10 cellular contexts compared by ENCODE assay signal in genomic region chr3:46565607-46566039, GRCh38. TPM values are rescaled to one million over a fixed set of nuclear protein-coding genes. Genes with fewer than 3 reads are reported as not detected.
DNase-seq lines count a peak whose midpoint lies in the region; ATAC-seq, FAIRE-seq and TF ChIP-seq lines count a peak whose summit lies in the region.
"Had no signal": no experiment of that assay in that cellular context is flagged by ENCODE, and none has a peak within 500 bp of the region (broad histone marks: within the 10 kb centered on the region; RNA-seq: fewer than 3 reads in every experiment).

No MANE protein-coding gene starts in this region.

- H3K27ac ChIP-seq in H1 (ENCODE audit: low read depth, low read length) (no peak overlapping the region), uterus (peak overlapping the region; percentile 89 to 91)

- POLR2A ChIA-PET in H1 (lab: Charles Lee; ENCODE audit: partially characterized antibody): interaction anchor here (0.9 to 5.0 kb wide), 11 partner anchors 10 to 82 kb away, joined by 3 to 65 read pairs (median 4); a partner anchor contains a TSS

- H3K56ac ChIP-seq in H1 (replicated peaks; ENCODE audit: insufficient read length, low read depth, low read length): no peak overlapping the region

- H2BK15ac ChIP-seq in H1 (ENCODE audit: low read length): no peak overlapping the region

- no peak; a peak in 1 of 4 replicates for TF ChIP-seq RAD21 in H1 (IDR thresholded peaks at IDR 0.05 in 1 of 2, conservative IDR thresholded peaks at IDR 0.05 in 1 of 2; ENCODE audit: low read depth in 2 of 2, low read length in 2 of 2)

- H4K5ac ChIP-seq in H1 (ENCODE audit: insufficient read length, low read depth, low read length): no peak overlapping the region

- peak overlapping the region; percentile 2 for H2BK5ac ChIP-seq in H1 (ENCODE audit: low read depth, low read length)

- FAIRE-seq in H1 (lab: Jason Lieb, UNC) (peak; percentile 60), GM12891 (lab: Jason Lieb, UNC) (no peak)

- H3K14ac ChIP-seq in H1 (ENCODE audit: insufficient read length): no peak overlapping the region

- TF ChIP-seq EP300 in H1 (IDR thresholded peaks at IDR 0.05; ENCODE audit: borderline replicate concordance in 1 of 2, low read depth in 2 of 2, low read length in 2 of 2): no peak

- no peak overlapping the region; the same call in 1 of the 2 replicates for H4K8ac ChIP-seq in H1 (ENCODE audit: extremely low read depth, insufficient read depth, low read length)

- peaks cover 48% of the 10 kb centered on the region for H3K27me3 Mint-ChIP-seq in activated naive CD4-positive, alpha-beta T cell treated with anti-CD3 and anti-CD28 coated beads, Interleukin-2, amount 10 ng/mL, durations not matched to agents 7 days and 5 days

- 11% methylated on average over 21 of the region's 21 CpGs; no CpG with 5 or more reads in 1 of the 2 experiments for WGBS in H1 (ENCODE audit: extremely low coverage in 1 of 2, insufficient coverage in 1 of 2, insufficient read length in 1 of 2, insufficient replicate concordance in 2 of 2, low coverage in 1 of 2, low lambda C conversion rate in 2 of 2, missing lambda C conversion rate in 1 of 2), 2 experiments

- H4K20me1 ChIP-seq in H1 (replicated peaks in 1 of 2; ENCODE audit: control insufficient read depth in 1 of 2, insufficient read depth in 2 of 2, low read length in 2 of 2): no peaks in the 10 kb centered on the region

- no peaks in the 10 kb centered on the region for H3K36me3 ChIP-seq in H1 (ENCODE audit: control insufficient read depth in 2 of 4, insufficient read depth in 4 of 4, low read length in 3 of 4)
- H3K36me3 ChIP-seq in mucosa of descending colon (ENCODE audit: low read depth): no peaks in the 10 kb centered on the region
- no peaks in the 10 kb centered on the region for H3K36me3 ChIP-seq in uterus

- peak overlapping the region; percentile 14 for H4K91ac ChIP-seq in H1 (replicated peaks; ENCODE audit: insufficient read length, low read length)

- 0 out of 2 replicates have a peak overlapping the region, but pooled peaks have one; percentile 18 for H2AK5ac ChIP-seq in H1 (ENCODE audit: low read depth, low read length)

- peak overlapping the region; percentile 12 for H3K4ac ChIP-seq in H1 (replicated peaks; ENCODE audit: insufficient read length, low read depth, low read length)

- H2BK12ac ChIP-seq in H1 (ENCODE audit: low read depth, low read length): peak overlapping the region; percentile 71

- peaks cover 10 to 27% (median 15%) of the 10 kb centered on the region in 4 experiments for H3K4me1 ChIP-seq in H1 (replicated peaks in 1 of 4; ENCODE audit: control insufficient read depth in 3 of 4, insufficient read depth in 4 of 4, low read length in 3 of 4)
- H3K4me1 ChIP-seq in mucosa of descending colon (ENCODE audit: low read depth): peaks cover 4% of the 10 kb centered on the region
- H3K4me1 ChIP-seq in uterus: no peaks in the 10 kb centered on the region

- H2BK20ac ChIP-seq in H1 (ENCODE audit: low read length): no peak overlapping the region; the same call in 1 of the 2 replicates

- peaks cover 6% of the 10 kb centered on the region for H3K9me3 Mint-ChIP-seq in activated naive CD4-positive, alpha-beta T cell treated with anti-CD3 and anti-CD28 coated beads, Interleukin-2, amount 10 ng/mL, durations not matched to agents 7 days and 5 days

- peak in 2 of 3 experiments; percentile 18 to 26; a peak in 2 of 4 replicates for TF ChIP-seq CTCF in H1 (IDR thresholded peaks at IDR 0.05; ENCODE audit: control extremely low read depth in 1 of 3, insufficient read depth in 1 of 3, low read depth in 1 of 3, low read length in 3 of 3)
- TF ChIP-seq CTCF in mucosa of descending colon (IDR thresholded peaks at IDR 0.05): no peak
- TF ChIP-seq CTCF in uterus (IDR thresholded peaks at IDR 0.05): peak in 1 of 4 experiments; percentile 11

- H3K79me1 ChIP-seq in H1 (ENCODE audit: low read depth, low read length): no peaks in the 10 kb centered on the region

- H3K4me3 Mint-ChIP-seq in activated naive CD4-positive, alpha-beta T cell treated with anti-CD3 and anti-CD28 coated beads, Interleukin-2, amount 10 ng/mL, durations not matched to agents 7 days and 5 days: peak overlapping the region; percentile 72

- CTCF ChIA-PET in activated naive CD4-positive, alpha-beta T cell treated with anti-CD3 and anti-CD28 coated beads, Interleukin-2, amount 10 ng/mL, durations not matched to agents 7 days and 5 days (lab: Charles Lee): interaction anchor here (2.4 kb wide), 1 partner anchor 77 kb away, joined by 20 read pairs; no protein-coding TSS in a partner anchor
- CTCF ChIA-PET in H1 (lab: Charles Lee; ENCODE audit: partially characterized antibody): interaction anchor here (0.8 to 6.3 kb wide), 8 partner anchors 8 to 116 kb away, joined by 3 to 45 read pairs (median 4); no protein-coding TSS in a partner anchor

- H3K23ac ChIP-seq in H1 (ENCODE audit: insufficient read length): no peak overlapping the region

- H3K18ac ChIP-seq in H1 (ENCODE audit: extremely low read depth, low read length): peak overlapping the region; percentile 85

- no peaks in the 10 kb centered on the region; a peak in 1 of 7 replicates for H3K27me3 ChIP-seq in H1 (replicated peaks in 1 of 4; ENCODE audit: control insufficient read depth in 3 of 4, extremely low read depth in 1 of 4, insufficient read depth in 3 of 4, low read length in 3 of 4)
- no peaks in the 10 kb centered on the region for H3K27me3 ChIP-seq in uterus

- peaks cover 3% of the 10 kb centered on the region; the same call in 1 of the 2 replicates for H3K23me2 ChIP-seq in H1 (ENCODE audit: low read depth, low read length)

- H3K4me3 ChIP-seq in H1 (ENCODE audit: extremely low read depth in 1 of 4, insufficient read depth in 2 of 4, low read depth in 3 of 4, low read length in 4 of 4): peak overlapping the region; percentile 31 to 58 (median 44)
- peak overlapping the region; percentile 22 for H3K4me3 ChIP-seq in mucosa of descending colon
- peak overlapping the region; percentile 58 to 72 for H3K4me3 ChIP-seq in uterus

- peak overlapping the region; percentile 68 to 69 for H3K4me2 ChIP-seq in H1 (ENCODE audit: insufficient read depth in 1 of 2, low read depth in 2 of 2, low read length in 2 of 2)

- H3K9me3 ChIP-seq in H1 (ENCODE audit: insufficient read depth in 2 of 2, low read depth in 1 of 2, low read length in 1 of 2) (peaks cover 3 to 6% of the 10 kb centered on the region in 2 experiments; a peak in 1 of 4 replicates), mucosa of descending colon (no peaks in the 10 kb centered on the region), uterus (no peaks in the 10 kb centered on the region)

- H3K27ac Mint-ChIP-seq in activated naive CD4-positive, alpha-beta T cell treated with anti-CD3 and anti-CD28 coated beads, Interleukin-2, amount 10 ng/mL, durations not matched to agents 7 days and 5 days: no peak overlapping the region

- H3K9ac ChIP-seq in H1 (replicated peaks in 1 of 4; ENCODE audit: extremely low read depth in 1 of 4, low read depth in 3 of 4, low read length in 3 of 4): peak overlapping the region in 1 of 4 experiments; percentile 12; a peak in 1 of 7 replicates

- no peak for DNase-seq in activated naive CD4-positive, alpha-beta T cell treated with anti-CD3 and anti-CD28 coated beads, Interleukin-2, amount 10 ng/mL, durations not matched to agents 7 days and 5 days
- DNase-seq in activated naive CD4-positive, alpha-beta T cell treated with anti-CD3 and anti-CD28 coated beads, Interleukin-2, amount 50 U/mL, for 16 hours: no peak
- DNase-seq in H1 (ENCODE audit: low read depth in 1 of 2, low spot score in 2 of 2) (peak in 1 of 2 experiments; percentile 77), mucosa of descending colon (peak in 2 of 3 donors; percentile 37 to 38), uterus (peak; percentile 37 to 39), GM12891 (ENCODE audit: insufficient read length, low spot score) (no peak), NCI-H510A treated with DMSO at 0.1 percent for 48 hours (lab: John Stamatoyannopoulos, UW) (no peak)
- no peak for DNase-seq in stimulated activated CD4-positive, alpha-beta T cell treated with anti-CD3 and anti-CD28 coated beads, Interleukin-2, amount 100 ng/mL, for 24 hours

- TF ChIP-seq POLR2A in H1 (IDR thresholded peaks at IDR 0.05; ENCODE audit: control extremely low read depth in 1 of 2, low read depth in 2 of 2, low read length in 2 of 2) (no peak), uterus (IDR thresholded peaks at IDR 0.05) (no peak), GM12891 (IDR thresholded peaks at IDR 0.05; ENCODE audit: low read depth, low read length) (no peak)

- H2AFZ ChIP-seq in H1 (ENCODE audit: low read length): no peak overlapping the region

- H3K36me3 Mint-ChIP-seq in activated naive CD4-positive, alpha-beta T cell treated with anti-CD3 and anti-CD28 coated beads, Interleukin-2, amount 10 ng/mL, durations not matched to agents 7 days and 5 days: peaks cover 5% of the 10 kb centered on the region

- H2BK120ac ChIP-seq in H1 (replicated peaks; ENCODE audit: low read depth, low read length): no peak overlapping the region

- ATAC-seq in mucosa of descending colon: peak; percentile 49

- peaks cover 0 to 3% of the 10 kb centered on the region in 2 experiments; a peak in 2 of 4 replicates for H3K79me2 ChIP-seq in H1 (ENCODE audit: control insufficient read depth in 1 of 2, insufficient read depth in 2 of 2, low read length in 2 of 2)

- peaks cover 21% of the 10 kb centered on the region for H3K4me1 Mint-ChIP-seq in activated naive CD4-positive, alpha-beta T cell treated with anti-CD3 and anti-CD28 coated beads, Interleukin-2, amount 10 ng/mL, durations not matched to agents 7 days and 5 days

- intact Hi-C loops in mucosa of descending colon (cut with DNase I, micrococcal nuclease) (no loop called here), uterus (cut with DNase I; ENCODE audit: low total_unique reads) (no loop called here)

RNA-seq across cellular contexts. Expression of gene LRRC2, which starts 0.5 kb away (rescaled TPM):
- 6.4 and 7.3 TPM in 2 replicates for total RNA-seq in H1 (2021; fragmentation: NEBNext Ultra II Directional; extraction: Animal tissue kit (Norgen Biotek cat#: 25700))
- 1.2 and 1.4 TPM in 2 replicates for polyA plus RNA-seq in H1 (2011; rRNA removed)
- 2.8 TPM for polyA plus RNA-seq in H1 (2011; cell fraction: cytosol; rRNA removed)
- 2.9 TPM for polyA plus RNA-seq in H1 (2011; cell fraction: nucleus; rRNA removed)
- polyA plus RNA-seq in H1 (2012, experiment 1 of 2): 2.8 to 3.4 TPM (median 3.1 TPM) in 4 replicates
- 0.24 TPM for polyA plus RNA-seq in H1 (2012, experiment 2 of 2)
- polyA plus RNA-seq in H1 (2013, experiment 1 of 2): 3.9 TPM
- 3.5 TPM for polyA plus RNA-seq in H1 (2013, experiment 2 of 2)
- 3.5 and 4.9 TPM in 2 replicates for polyA minus RNA-seq in H1 (2011; rRNA and poly(A)+ RNA removed)
- 1.9 TPM for polyA minus RNA-seq in H1 (2011; cell fraction: cytosol; rRNA and poly(A)+ RNA removed)
- polyA minus RNA-seq in H1 (2011; cell fraction: nucleus; rRNA and poly(A)+ RNA removed): 7.9 TPM
- total RNA-seq in mucosa of descending colon (1 to 10 TPM; 1.8 to 2.8 (median 2.5) TPM), uterus (10 to 100 TPM in 1 of 4 donors, 1 to 10 TPM in 3; 1.0 to 10.7 (median 5.9) TPM)
- polyA plus RNA-seq in GM12891 (2012; ENCODE audit: low read depth, missing spikeins): 0.01 TPM
- total RNA-seq: NCI-H460 had no signal

RNA-seq across cellular contexts. Expression of gene FAM240A, which starts 46.7 kb away (rescaled TPM):
- 0.17 TPM in 1 of 2 replicates, not detected in the other for total RNA-seq in H1 (2021; fragmentation: NEBNext Ultra II Directional; extraction: Animal tissue kit (Norgen Biotek cat#: 25700))
- 0.06 and 0.08 TPM in 2 replicates for polyA plus RNA-seq in H1 (2011; rRNA removed)
- 0.12 TPM for polyA plus RNA-seq in H1 (2011; cell fraction: cytosol; rRNA removed)
- not detected for polyA plus RNA-seq in H1 (2011; cell fraction: nucleus; rRNA removed)
- polyA plus RNA-seq in H1 (2012, experiment 1 of 2): 0.16 to 0.32 TPM (median 0.16 TPM) in 3 of 4 replicates, not detected in the other
- polyA plus RNA-seq in H1 (2012, experiment 2 of 2): not detected
- 0.08 TPM for polyA plus RNA-seq in H1 (2013, experiment 1 of 2)
- 0.11 TPM for polyA plus RNA-seq in H1 (2013, experiment 2 of 2)
- not detected in 2 replicates for polyA minus RNA-seq in H1 (2011; rRNA and poly(A)+ RNA removed)
- not detected for polyA minus RNA-seq in H1 (2011; cell fraction: cytosol; rRNA and poly(A)+ RNA removed)
- not detected for polyA minus RNA-seq in H1 (2011; cell fraction: nucleus; rRNA and poly(A)+ RNA removed)
- not detected for total RNA-seq in mucosa of descending colon
- not detected for total RNA-seq in uterus
- polyA plus RNA-seq in GM12891 (2012; ENCODE audit: low read depth, missing spikeins): not detected
- total RNA-seq: lung microvascular endothelial cell, NCI-H460 had no signal

Comparison
In these comparisons a context has a peak if more than half of its experiments do, and no peak if none do; other contexts are left out.
1. DNase-seq: peak in mucosa of descending colon (2 of 3) and uterus (2 of 2); none in activated naive CD4-positive, alpha-beta T cell treated with anti-CD3 and anti-CD28 coated beads, Interleukin-2, amount 10 ng/mL, durations not matched to agents 7 days and 5 days (single experiment), activated naive CD4-positive, alpha-beta T cell treated with anti-CD3 and anti-CD28 coated beads, Interleukin-2, amount 50 U/mL, for 16 hours (single experiment), stimulated activated CD4-positive, alpha-beta T cell treated with anti-CD3 and anti-CD28 coated beads, Interleukin-2, amount 100 ng/mL, for 24 hours (0 of 2), GM12891 (single experiment) and NCI-H510A treated with DMSO at 0.1 percent for 48 hours (single experiment).
2. Peak in every context shown above with its lines, with median percentiles within 50 percentile points of each other: H3K4me3 ChIP-seq.